14 cellular contexts compared by ENCODE assay signal in the genomic region with DNA sequence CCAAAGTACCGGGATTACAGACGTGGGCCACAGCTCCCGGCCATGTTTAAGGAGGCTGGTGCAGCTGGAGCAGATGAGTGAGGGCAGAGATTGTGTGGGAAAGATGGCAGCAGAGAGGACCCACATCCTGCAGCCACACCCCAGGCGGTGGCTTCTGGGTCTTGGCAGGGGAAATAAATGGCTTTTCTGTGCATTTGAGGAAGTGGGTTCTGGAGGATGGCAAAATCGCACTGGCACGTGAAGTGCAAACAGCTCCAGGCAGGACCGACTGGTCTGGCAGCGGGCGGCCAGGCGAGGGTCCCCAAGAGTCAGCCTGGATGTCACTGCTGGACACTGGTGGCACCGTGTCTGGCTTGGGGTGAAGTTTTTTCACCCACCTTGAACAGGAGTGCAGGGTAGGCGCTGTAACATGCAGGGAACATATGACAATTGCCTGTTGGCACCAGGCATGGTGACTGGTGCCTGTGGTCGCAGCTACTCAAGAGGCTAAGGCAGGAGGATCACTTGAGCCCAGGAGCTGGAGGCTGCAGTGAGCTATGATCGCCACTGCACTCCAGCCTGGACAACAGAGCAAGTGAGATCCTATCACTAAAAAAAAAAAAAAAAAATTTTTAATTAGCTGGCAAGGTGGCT. TPM values are rescaled to one million over a fixed set of nuclear protein-coding genes. Genes with fewer than 3 reads are reported as not detected.
A peak's percentile ranks its signal among the peaks of the same experiment; 100 is the strongest.
DNase-seq lines count a peak whose midpoint lies in the region; TF ChIP-seq lines count a peak whose summit lies in the region.
"Had no signal": no experiment of that assay in that cellular context is flagged by ENCODE, and none has a peak within 500 bp of the region (broad histone marks: within the 10 kb centered on the region; RNA-seq: fewer than 3 reads in every experiment).

No MANE protein-coding gene starts in this region.

- H3K36me3 Mint-ChIP-seq in mesothelial cell of epicardium = no peaks in the 10 kb centered on the region

- H3K4me3 Mint-ChIP-seq in mesothelial cell of epicardium = no peak overlapping the region

- H3K27ac Mint-ChIP-seq in mesothelial cell of epicardium = no peak overlapping the region

- no peaks in the 10 kb centered on the region for H3K9me3 Mint-ChIP-seq in mesothelial cell of epicardium

- DNase-seq in activated gamma-delta T cell treated with Interleukin-2 at 50 U/mL for 16 hours (peak; percentile 17), activated gamma-delta T cell (lab: John Stamatoyannopoulos, UW) (no peak), NOMO-1 treated with DMSO at 0.1 percent for 48 hours (lab: John Stamatoyannopoulos, UW; ENCODE audit: unreplicated experiment) (peak; percentile 78), pons (ENCODE audit: low spot score) (peak; percentile 7), iPS-NIHi7 (ENCODE audit: extremely low spot score) (no peak), mesothelial cell of epicardium (ENCODE audit: low spot score in 2 of 2, unreplicated experiment in 2 of 2) (no peak)
- peak; percentile 55 for DNase-seq in activated effector memory CD4-positive, alpha-beta T cell treated with Interleukin-2 at 50 U/mL for 16 hours
- DNase-seq in stimulated activated CD4-positive, alpha-beta T cell treated with anti-CD3 and anti-CD28 coated beads, Interleukin-2, amount 100 ng/mL, for 24 hours = no peak
- DNase-seq: amygdala, NCI-H187, testis had no signal

- H3K27me3 Mint-ChIP-seq in mesothelial cell of epicardium (ENCODE audit: low read depth) = peaks cover 34% of the 10 kb centered on the region

- H3K4me1 Mint-ChIP-seq in mesothelial cell of epicardium = no peaks in the 10 kb centered on the region

- no peak for TF ChIP-seq CTCF in mesothelial cell of epicardium (IDR thresholded peaks at IDR 0.05; ENCODE audit: unreplicated experiment)

RNA-seq across cellular contexts. Expression of a gene that starts 8.4 kb away (rescaled TPM):
- 0.23 TPM in 1 of 3 replicates, not detected in the others for total RNA-seq in mesothelial cell of epicardium
- total RNA-seq: glomerular endothelial cell, pulmonary artery endothelial cell had no signal

RNA-seq across cellular contexts. Expression of a gene that starts 17.9 kb away (rescaled TPM):
- total RNA-seq in mesothelial cell of epicardium = 0.35 to 1.0 TPM (median 0.92 TPM) in 3 replicates
- total RNA-seq: glomerular endothelial cell, liver, pulmonary artery endothelial cell had no signal

RNA-seq across cellular contexts. Expression of a gene that starts 44.4 kb away (rescaled TPM):
- 10.7 to 12.3 TPM (median 11.2 TPM) in 3 replicates for total RNA-seq in mesothelial cell of epicardium

RNA-seq across cellular contexts. Expression of a gene that starts 52.1 kb away (rescaled TPM):
- total RNA-seq in mesothelial cell of epicardium = 3.8 to 6.2 TPM (median 4.6 TPM) in 3 replicates

RNA-seq across cellular contexts. Expression of a gene that starts 56.3 kb away (rescaled TPM):
- total RNA-seq in mesothelial cell of epicardium = 1,706 to 1,840 TPM (median 1,775 TPM) in 3 replicates

Comparison
In these comparisons a context has a peak if more than half of its experiments do, and no peak if none do; other contexts are left out.
1. DNase-seq: peak in activated gamma-delta T cell treated with Interleukin-2 at 50 U/mL for 16 hours (single experiment), NOMO-1 treated with DMSO at 0.1 percent for 48 hours (single experiment), activated effector memory CD4-positive, alpha-beta T cell treated with Interleukin-2 at 50 U/mL for 16 hours (single experiment) and pons (single experiment); none in activated gamma-delta T cell (single experiment), iPS-NIHi7 (single experiment), mesothelial cell of epicardium (0 of 2) and stimulated activated CD4-positive, alpha-beta T cell treated with anti-CD3 and anti-CD28 coated beads, Interleukin-2, amount 100 ng/mL, for 24 hours (0 of 2).